ENCODE assay signal across 1 cellular context in the genomic region with DNA sequence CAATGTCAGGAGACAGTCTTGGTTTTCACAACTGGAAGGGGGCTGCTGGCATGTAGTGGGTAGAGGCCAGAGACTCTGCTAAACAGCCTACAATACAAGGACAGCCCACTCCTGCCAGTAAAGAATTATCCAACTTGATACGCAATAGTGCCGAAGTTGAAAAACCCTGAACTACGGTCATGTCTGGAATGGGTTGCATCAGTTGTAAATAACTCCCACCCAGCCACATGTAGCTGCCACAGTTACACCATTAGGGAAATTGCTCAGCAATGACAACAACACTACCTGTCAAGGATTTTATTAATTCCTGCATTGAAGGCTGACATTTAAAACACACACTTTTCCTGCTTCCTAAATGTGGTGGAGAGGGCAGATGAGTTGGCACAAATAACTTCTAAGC.
TF ChIP-seq lines count a peak whose summit lies in the region.

No MANE protein-coding gene starts in this region.

TF ChIP-seq in HepG2, 621 proteins besides CTCF, POLR2A, EP300 and RAD21 (continued from another document and continues in another):
- no peak for TF ChIP-seq CBX2 (IDR thresholded peaks at IDR 0.05; ENCODE audit: low read depth, low read length)
- TF ChIP-seq CBX2 (CRISPR knock-in tag; IDR thresholded peaks at IDR 0.05; ENCODE audit: low read depth): no peak
- TF ChIP-seq ZNF331 (CRISPR knock-in tag; IDR thresholded peaks at IDR 0.05): peak; percentile 54; the same call in 1 of the 2 replicates
- TF ChIP-seq MATR3 (CRISPR knock-in tag; IDR thresholded peaks at IDR 0.05): no peak
- no peak for TF ChIP-seq KLF15 (CRISPR knock-in tag; IDR thresholded peaks at IDR 0.05; ENCODE audit: borderline replicate concordance)
- TF ChIP-seq GLI4 (CRISPR knock-in tag; IDR thresholded peaks at IDR 0.05; ENCODE audit: borderline replicate concordance): no peak
- no peak for TF ChIP-seq ZNF10 (CRISPR knock-in tag; IDR thresholded peaks at IDR 0.05; ENCODE audit: borderline replicate concordance, low read depth)
- no peak for TF ChIP-seq TCF7L2 (IDR thresholded peaks at IDR 0.05; ENCODE audit: low read depth, low read length)
- peak; percentile 66 for TF ChIP-seq IRF2 (CRISPR knock-in tag; IDR thresholded peaks at IDR 0.05)
- TF ChIP-seq, protein P1, sequence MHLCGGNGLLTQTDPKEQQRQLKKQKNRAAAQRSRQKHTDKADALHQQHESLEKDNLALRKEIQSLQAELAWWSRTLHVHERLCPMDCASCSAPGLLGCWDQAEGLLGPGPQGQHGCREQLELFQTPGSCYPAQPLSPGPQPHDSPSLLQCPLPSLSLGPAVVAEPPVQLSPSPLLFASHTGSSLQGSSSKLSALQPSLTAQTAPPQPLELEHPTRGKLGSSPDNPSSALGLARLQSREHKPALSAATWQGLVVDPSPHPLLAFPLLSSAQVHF (CRISPR knock-in tag; IDR thresholded peaks at IDR 0.05): no peak
- TF ChIP-seq FOXP1 (IDR thresholded peaks at IDR 0.05): peak; percentile 48; the same call in 1 of the 2 replicates
- TF ChIP-seq FOXP1 (CRISPR knock-in tag; IDR thresholded peaks at IDR 0.05): peak; percentile 77
- TF ChIP-seq ZNF776 (CRISPR knock-in tag; IDR thresholded peaks at IDR 0.05): no peak
- TF ChIP-seq, protein P2, sequence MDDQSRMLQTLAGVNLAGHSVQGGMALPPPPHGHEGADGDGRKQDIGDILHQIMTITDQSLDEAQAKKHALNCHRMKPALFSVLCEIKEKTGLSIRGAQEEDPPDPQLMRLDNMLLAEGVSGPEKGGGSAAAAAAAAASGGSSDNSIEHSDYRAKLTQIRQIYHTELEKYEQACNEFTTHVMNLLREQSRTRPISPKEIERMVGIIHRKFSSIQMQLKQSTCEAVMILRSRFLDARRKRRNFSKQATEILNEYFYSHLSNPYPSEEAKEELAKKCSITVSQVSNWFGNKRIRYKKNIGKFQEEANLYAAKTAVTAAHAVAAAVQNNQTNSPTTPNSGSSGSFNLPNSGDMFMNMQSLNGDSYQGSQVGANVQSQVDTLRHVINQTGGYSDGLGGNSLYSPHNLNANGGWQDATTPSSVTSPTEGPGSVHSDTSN (CRISPR knock-in tag; IDR thresholded peaks at IDR 0.05; ENCODE audit: borderline replicate concordance): no peak
- TF ChIP-seq, protein P3, sequence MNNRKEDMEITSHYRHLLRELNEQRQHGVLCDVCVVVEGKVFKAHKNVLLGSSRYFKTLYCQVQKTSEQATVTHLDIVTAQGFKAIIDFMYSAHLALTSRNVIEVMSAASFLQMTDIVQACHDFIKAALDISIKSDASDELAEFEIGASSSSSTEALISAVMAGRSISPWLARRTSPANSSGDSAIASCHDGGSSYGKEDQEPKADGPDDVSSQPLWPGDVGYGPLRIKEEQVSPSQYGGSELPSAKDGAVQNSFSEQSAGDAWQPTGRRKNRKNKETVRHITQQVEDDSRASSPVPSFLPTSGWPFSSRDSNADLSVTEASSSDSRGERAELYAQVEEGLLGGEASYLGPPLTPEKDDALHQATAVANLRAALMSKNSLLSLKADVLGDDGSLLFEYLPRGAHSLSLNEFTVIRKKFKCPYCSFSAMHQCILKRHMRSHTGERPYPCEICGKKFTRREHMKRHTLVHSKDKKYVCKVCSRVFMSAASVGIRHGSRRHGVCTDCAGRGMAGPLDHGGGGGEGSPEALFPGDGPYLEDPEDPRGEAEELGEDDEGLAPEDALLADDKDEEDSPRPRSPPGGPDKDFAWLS (CRISPR knock-in tag; IDR thresholded peaks at IDR 0.05; ENCODE audit: borderline replicate concordance): no peak
- TF ChIP-seq, protein P4, sequence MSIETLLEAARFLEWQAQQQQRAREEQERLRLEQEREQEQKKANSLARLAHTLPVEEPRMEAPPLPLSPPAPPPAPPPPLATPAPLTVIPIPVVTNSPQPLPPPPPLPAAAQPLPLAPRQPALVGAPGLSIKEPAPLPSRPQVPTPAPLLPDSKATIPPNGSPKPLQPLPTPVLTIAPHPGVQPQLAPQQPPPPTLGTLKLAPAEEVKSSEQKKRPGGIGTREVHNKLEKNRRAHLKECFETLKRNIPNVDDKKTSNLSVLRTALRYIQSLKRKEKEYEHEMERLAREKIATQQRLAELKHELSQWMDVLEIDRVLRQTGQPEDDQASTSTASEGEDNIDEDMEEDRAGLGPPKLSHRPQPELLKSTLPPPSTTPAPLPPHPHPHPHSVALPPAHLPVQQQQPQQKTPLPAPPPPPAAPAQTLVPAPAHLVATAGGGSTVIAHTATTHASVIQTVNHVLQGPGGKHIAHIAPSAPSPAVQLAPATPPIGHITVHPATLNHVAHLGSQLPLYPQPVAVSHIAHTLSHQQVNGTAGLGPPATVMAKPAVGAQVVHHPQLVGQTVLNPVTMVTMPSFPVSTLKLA (IDR thresholded peaks at IDR 0.05): peak; percentile 63
- TF ChIP-seq, protein P5, sequence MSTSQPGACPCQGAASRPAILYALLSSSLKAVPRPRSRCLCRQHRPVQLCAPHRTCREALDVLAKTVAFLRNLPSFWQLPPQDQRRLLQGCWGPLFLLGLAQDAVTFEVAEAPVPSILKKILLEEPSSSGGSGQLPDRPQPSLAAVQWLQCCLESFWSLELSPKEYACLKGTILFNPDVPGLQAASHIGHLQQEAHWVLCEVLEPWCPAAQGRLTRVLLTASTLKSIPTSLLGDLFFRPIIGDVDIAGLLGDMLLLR (CRISPR knock-in tag; IDR thresholded peaks at IDR 0.05): no peak
- TF ChIP-seq TP53 (CRISPR knock-in tag; conservative IDR thresholded peaks at IDR 0.05): no peak
- TF ChIP-seq, protein P6, sequence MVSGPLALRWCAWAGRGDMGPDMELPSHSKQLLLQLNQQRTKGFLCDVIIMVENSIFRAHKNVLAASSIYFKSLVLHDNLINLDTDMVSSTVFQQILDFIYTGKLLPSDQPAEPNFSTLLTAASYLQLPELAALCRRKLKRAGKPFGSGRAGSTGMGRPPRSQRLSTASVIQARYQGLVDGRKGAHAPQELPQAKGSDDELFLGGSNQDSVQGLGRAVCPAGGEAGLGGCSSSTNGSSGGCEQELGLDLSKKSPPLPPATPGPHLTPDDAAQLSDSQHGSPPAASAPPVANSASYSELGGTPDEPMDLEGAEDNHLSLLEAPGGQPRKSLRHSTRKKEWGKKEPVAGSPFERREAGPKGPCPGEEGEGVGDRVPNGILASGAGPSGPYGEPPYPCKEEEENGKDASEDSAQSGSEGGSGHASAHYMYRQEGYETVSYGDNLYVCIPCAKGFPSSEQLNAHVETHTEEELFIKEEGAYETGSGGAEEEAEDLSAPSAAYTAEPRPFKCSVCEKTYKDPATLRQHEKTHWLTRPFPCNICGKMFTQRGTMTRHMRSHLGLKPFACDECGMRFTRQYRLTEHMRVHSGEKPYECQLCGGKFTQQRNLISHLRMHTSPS (CRISPR knock-in tag; IDR thresholded peaks at IDR 0.05; ENCODE audit: low read depth): no peak
- TF ChIP-seq, protein P7, sequence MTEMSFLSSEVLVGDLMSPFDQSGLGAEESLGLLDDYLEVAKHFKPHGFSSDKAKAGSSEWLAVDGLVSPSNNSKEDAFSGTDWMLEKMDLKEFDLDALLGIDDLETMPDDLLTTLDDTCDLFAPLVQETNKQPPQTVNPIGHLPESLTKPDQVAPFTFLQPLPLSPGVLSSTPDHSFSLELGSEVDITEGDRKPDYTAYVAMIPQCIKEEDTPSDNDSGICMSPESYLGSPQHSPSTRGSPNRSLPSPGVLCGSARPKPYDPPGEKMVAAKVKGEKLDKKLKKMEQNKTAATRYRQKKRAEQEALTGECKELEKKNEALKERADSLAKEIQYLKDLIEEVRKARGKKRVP (CRISPR knock-in tag; IDR thresholded peaks at IDR 0.05): peak in 1 of 2 experiments; percentile 97; a peak in 2 of 4 replicates
- TF ChIP-seq ZFP1 (CRISPR knock-in tag; IDR thresholded peaks at IDR 0.05): no peak
- TF ChIP-seq FOXA3 (CRISPR knock-in tag; IDR thresholded peaks at IDR 0.05): peak; percentile 87
- TF ChIP-seq, protein P8, sequence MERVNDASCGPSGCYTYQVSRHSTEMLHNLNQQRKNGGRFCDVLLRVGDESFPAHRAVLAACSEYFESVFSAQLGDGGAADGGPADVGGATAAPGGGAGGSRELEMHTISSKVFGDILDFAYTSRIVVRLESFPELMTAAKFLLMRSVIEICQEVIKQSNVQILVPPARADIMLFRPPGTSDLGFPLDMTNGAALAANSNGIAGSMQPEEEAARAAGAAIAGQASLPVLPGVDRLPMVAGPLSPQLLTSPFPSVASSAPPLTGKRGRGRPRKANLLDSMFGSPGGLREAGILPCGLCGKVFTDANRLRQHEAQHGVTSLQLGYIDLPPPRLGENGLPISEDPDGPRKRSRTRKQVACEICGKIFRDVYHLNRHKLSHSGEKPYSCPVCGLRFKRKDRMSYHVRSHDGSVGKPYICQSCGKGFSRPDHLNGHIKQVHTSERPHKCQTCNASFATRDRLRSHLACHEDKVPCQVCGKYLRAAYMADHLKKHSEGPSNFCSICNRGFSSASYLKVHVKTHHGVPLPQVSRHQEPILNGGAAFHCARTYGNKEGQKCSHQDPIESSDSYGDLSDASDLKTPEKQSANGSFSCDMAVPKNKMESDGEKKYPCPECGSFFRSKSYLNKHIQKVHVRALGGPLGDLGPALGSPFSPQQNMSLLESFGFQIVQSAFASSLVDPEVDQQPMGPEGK (CRISPR knock-in tag; IDR thresholded peaks at IDR 0.05): peak; percentile 29; the same call in 1 of the 2 replicates
- TF ChIP-seq ZNF816 (CRISPR knock-in tag; IDR thresholded peaks at IDR 0.05; ENCODE audit: borderline replicate concordance): no peak
- no peak for TF ChIP-seq SNRNP70 (IDR thresholded peaks at IDR 0.05; ENCODE audit: low read depth, low read length)
- TF ChIP-seq GATAD1 (CRISPR knock-in tag; IDR thresholded peaks at IDR 0.05): no peak
- TF ChIP-seq GATAD2A (CRISPR knock-in tag; IDR thresholded peaks at IDR 0.05): peak; percentile 91
- TF ChIP-seq KDM3A (CRISPR knock-in tag; IDR thresholded peaks at IDR 0.05; ENCODE audit: low read depth): peak; percentile 38; the same call in 1 of the 2 replicates
- TF ChIP-seq SOX6 (IDR thresholded peaks at IDR 0.05): no peak
- peak; percentile 70 for TF ChIP-seq SOX6 (CRISPR knock-in tag; IDR thresholded peaks at IDR 0.05)
- TF ChIP-seq TSC22D2 (CRISPR knock-in tag; IDR thresholded peaks at IDR 0.05; ENCODE audit: borderline replicate concordance): peak; percentile 20; the same call in 1 of the 2 replicates
- TF ChIP-seq, protein P9, sequence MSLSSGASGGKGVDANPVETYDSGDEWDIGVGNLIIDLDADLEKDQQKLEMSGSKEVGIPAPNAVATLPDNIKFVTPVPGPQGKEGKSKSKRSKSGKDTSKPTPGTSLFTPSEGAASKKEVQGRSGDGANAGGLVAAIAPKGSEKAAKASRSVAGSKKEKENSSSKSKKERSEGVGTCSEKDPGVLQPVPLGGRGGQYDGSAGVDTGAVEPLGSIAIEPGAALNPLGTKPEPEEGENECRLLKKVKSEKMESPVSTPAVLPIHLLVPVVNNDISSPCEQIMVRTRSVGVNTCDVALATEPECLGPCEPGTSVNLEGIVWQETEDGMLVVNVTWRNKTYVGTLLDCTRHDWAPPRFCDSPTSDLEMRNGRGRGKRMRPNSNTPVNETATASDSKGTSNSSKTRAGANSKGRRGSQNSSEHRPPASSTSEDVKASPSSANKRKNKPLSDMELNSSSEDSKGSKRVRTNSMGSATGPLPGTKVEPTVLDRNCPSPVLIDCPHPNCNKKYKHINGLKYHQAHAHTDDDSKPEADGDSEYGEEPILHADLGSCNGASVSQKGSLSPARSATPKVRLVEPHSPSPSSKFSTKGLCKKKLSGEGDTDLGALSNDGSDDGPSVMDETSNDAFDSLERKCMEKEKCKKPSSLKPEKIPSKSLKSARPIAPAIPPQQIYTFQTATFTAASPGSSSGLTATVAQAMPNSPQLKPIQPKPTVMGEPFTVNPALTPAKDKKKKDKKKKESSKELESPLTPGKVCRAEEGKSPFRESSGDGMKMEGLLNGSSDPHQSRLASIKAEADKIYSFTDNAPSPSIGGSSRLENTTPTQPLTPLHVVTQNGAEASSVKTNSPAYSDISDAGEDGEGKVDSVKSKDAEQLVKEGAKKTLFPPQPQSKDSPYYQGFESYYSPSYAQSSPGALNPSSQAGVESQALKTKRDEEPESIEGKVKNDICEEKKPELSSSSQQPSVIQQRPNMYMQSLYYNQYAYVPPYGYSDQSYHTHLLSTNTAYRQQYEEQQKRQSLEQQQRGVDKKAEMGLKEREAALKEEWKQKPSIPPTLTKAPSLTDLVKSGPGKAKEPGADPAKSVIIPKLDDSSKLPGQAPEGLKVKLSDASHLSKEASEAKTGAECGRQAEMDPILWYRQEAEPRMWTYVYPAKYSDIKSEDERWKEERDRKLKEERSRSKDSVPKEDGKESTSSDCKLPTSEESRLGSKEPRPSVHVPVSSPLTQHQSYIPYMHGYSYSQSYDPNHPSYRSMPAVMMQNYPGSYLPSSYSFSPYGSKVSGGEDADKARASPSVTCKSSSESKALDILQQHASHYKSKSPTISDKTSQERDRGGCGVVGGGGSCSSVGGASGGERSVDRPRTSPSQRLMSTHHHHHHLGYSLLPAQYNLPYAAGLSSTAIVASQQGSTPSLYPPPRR (CRISPR knock-in tag; IDR thresholded peaks at IDR 0.05; ENCODE audit: borderline replicate concordance): no peak
- no peak for TF ChIP-seq RCOR2 (CRISPR knock-in tag; IDR thresholded peaks at IDR 0.05)
- no peak for TF ChIP-seq ZBTB38 (CRISPR knock-in tag; IDR thresholded peaks at IDR 0.05)
- TF ChIP-seq CREB1 (IDR thresholded peaks at IDR 0.05): no peak
- TF ChIP-seq CREB1 (CRISPR knock-in tag; IDR thresholded peaks at IDR 0.05): 0 out of 2 replicates have a peak, but pooled peaks have one; percentile 21
- TF ChIP-seq, protein P10, sequence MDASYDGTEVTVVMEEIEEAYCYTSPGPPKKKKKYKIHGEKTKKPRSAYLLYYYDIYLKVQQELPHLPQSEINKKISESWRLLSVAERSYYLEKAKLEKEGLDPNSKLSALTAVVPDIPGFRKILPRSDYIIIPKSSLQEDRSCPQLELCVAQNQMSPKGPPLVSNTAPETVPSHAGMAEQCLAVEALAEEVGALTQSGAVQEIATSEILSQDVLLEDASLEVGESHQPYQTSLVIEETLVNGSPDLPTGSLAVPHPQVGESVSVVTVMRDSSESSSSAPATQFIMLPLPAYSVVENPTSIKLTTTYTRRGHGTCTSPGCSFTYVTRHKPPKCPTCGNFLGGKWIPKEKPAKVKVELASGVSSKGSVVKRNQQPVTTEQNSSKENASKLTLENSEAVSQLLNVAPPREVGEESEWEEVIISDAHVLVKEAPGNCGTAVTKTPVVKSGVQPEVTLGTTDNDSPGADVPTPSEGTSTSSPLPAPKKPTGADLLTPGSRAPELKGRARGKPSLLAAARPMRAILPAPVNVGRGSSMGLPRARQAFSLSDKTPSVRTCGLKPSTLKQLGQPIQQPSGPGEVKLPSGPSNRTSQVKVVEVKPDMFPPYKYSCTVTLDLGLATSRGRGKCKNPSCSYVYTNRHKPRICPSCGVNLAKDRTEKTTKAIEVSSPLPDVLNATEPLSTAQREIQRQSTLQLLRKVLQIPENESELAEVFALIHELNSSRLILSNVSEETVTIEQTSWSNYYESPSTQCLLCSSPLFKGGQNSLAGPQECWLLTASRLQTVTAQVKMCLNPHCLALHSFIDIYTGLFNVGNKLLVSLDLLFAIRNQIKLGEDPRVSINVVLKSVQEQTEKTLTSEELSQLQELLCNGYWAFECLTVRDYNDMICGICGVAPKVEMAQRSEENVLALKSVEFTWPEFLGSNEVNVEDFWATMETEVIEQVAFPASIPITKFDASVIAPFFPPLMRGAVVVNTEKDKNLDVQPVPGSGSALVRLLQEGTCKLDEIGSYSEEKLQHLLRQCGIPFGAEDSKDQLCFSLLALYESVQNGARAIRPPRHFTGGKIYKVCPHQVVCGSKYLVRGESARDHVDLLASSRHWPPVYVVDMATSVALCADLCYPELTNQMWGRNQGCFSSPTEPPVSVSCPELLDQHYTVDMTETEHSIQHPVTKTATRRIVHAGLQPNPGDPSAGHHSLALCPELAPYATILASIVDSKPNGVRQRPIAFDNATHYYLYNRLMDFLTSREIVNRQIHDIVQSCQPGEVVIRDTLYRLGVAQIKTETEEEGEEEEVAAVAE (CRISPR knock-in tag; IDR thresholded peaks at IDR 0.05; ENCODE audit: borderline replicate concordance): no peak; the same call in 1 of the 2 replicates
